In the genomic region with DNA sequence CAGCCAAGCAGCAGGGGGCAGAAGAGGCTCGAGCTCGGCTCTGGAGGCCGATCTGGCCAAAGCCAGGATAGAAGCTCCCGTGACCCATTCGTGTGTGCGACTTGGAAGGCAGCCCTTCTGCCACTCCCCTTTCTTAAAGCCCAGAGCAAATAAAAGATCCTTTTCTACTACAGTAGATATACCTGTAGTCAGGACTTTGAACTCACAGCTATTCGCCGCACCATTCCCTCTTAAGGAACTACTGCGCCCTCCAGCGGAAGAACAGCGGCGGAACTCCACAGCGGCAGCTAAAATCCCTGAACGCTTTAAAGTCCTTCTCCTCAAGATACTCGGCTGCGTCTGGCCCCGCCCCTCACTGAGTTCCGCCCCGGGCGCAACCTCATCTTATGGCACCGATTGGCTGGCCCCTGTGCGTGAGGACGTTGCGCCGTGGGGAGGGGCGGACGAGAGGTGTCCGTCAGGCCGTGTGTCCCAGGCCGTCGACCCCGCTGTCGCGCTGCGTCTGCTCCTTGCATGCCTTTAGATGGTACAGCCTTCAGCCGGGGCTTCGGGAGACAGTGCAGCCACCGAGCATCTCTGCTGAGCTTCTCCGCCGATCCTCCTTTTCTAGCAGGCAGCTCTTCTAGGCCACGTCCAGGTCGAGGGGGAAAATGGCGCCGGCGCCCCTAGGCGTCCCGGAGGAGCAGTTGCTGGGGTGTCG, we compare ENCODE assay signal across 8 cellular contexts. TPM values are rescaled to one million over a fixed set of nuclear protein-coding genes. Genes with fewer than 3 reads are reported as not detected.
DNase-seq lines count a peak whose midpoint lies in the region; ATAC-seq and TF ChIP-seq lines count a peak whose summit lies in the region.

A gene with protein sequence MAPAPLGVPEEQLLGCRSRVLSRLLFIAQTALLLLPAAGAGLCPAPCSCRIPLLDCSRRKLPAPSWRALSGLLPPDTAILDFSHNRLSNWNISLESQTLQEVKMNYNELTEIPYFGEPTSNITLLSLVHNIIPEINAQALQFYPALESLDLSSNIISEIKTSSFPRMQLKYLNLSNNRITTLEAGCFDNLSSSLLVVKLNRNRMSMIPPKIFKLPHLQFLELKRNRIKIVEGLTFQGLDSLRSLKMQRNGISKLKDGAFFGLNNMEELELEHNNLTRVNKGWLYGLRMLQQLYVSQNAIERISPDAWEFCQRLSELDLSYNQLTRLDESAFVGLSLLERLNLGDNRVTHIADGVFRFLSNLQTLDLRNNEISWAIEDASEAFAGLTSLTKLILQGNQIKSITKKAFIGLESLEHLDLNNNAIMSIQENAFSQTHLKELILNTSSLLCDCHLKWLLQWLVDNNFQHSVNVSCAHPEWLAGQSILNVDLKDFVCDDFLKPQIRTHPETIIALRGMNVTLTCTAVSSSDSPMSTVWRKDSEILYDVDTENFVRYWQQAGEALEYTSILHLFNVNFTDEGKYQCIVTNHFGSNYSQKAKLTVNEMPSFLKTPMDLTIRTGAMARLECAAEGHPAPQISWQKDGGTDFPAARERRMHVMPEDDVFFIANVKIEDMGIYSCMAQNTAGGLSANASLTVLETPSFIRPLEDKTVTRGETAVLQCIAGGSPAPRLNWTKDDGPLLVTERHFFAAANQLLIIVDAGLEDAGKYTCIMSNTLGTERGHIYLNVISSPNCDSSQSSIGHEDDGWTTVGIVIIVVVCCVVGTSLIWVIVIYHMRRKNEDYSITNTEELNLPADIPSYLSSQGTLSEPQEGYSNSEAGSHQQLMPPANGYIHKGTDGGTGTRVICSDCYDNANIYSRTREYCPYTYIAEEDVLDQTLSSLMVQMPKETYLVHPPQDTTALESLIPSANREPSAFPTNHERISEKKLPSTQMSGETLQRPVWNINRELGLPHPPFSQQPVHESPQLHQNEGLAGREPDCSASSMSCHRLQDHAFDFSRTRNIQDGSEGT (plus strand): TSS at position 442 of the 700 bp plus-strand sequence. CDS start 209 bp downstream, at position 651.

- peak within 1 kb of the TSS; percentile 76 to 92 for H3K27ac ChIP-seq in testis

- peak within 1 kb of the TSS; percentile 85 to 86 for H3K4me3 ChIP-seq in testis

- peaks cover 12 to 15% of the 10 kb centered on the region in 2 donors for H3K36me3 Mint-ChIP-seq in activated naive CD4-positive, alpha-beta T cell treated with anti-CD3 and anti-CD28 coated beads, Interleukin-2, amount 50 U/mL, for 72 hours

- intact Hi-C loops in testis (cut with DNase I; ENCODE audit: low total_unique reads) = no loop called here

- H3K36me3 ChIP-seq in testis (ENCODE audit: low read depth, missing control alignments) = no peaks in the 10 kb centered on the region

- WGBS in testis, 2 donors = 0 to 1% methylated on average over 16 to 35 of the region's 48 CpGs

- H3K9me3 ChIP-seq in testis = no peaks in the 10 kb centered on the region

- H3K27ac Mint-ChIP-seq in activated naive CD4-positive, alpha-beta T cell treated with anti-CD3 and anti-CD28 coated beads, Interleukin-2, amount 50 U/mL, for 72 hours = peak within 1 kb of the TSS; percentile 98 to 99

- no peaks in the 10 kb centered on the region for H3K27me3 ChIP-seq in testis

- peaks cover 8% of the 10 kb centered on the region for H3K4me1 ChIP-seq in testis

- peak; percentile 94 for TF ChIP-seq POLR2A in GM10847 (IDR thresholded peaks at IDR 0.05; ENCODE audit: extremely low read depth, insufficient read length)
- peak; percentile 86 for TF ChIP-seq POLR2A in testis (IDR thresholded peaks at IDR 0.05)

- ATAC-seq in HG02610 (IDR thresholded peaks at IDR 0.05; ENCODE audit: unreplicated experiment) (peak; percentile 98), SK-N-SH treated with all-trans-retinoic acid at 6 μM for 48 hours (peak; percentile 98), omental fat pad (ENCODE audit: low FRiP score) (peak; percentile 100)
- peak; percentile 98 to 99 for ATAC-seq in activated naive CD4-positive, alpha-beta T cell treated with anti-CD3 and anti-CD28 coated beads, Interleukin-2, amount 50 U/mL, for 72 hours

- DNase-seq in NCI-H1092 (lab: John Stamatoyannopoulos, UW) (peak; percentile 94), glomerular visceral epithelial cell (ENCODE audit: extremely low spot score) (peak; percentile 98), omental fat pad (ENCODE audit: low spot score) (peak; percentile 95), testis (peak; percentile 100)
- peak; percentile 96 to 97 for DNase-seq in activated naive CD4-positive, alpha-beta T cell treated with anti-CD3 and anti-CD28 coated beads, Interleukin-2, amount 50 U/mL, for 72 hours (ENCODE audit: low spot score in 2 of 2)

- peak in 2 of 3 donors; percentile 58 to 62 for TF ChIP-seq CTCF in omental fat pad (IDR thresholded peaks at IDR 0.05)
- TF ChIP-seq CTCF in testis (IDR thresholded peaks at IDR 0.05) = peak; percentile 72 to 82 (median 72)

- H3K9me3 Mint-ChIP-seq in activated naive CD4-positive, alpha-beta T cell treated with anti-CD3 and anti-CD28 coated beads, Interleukin-2, amount 50 U/mL, for 72 hours = no peaks in the 10 kb centered on the region

TF ChIP-seq in SK-N-SH treated with all-trans-retinoic acid at 6 μM for 48 hours, 23 proteins besides CTCF, POLR2A, EP300 and RAD21:
- TF ChIP-seq ZNF70 (CRISPR knock-in tag; IDR thresholded peaks at IDR 0.05) = no peak
- TF ChIP-seq, protein P1, sequence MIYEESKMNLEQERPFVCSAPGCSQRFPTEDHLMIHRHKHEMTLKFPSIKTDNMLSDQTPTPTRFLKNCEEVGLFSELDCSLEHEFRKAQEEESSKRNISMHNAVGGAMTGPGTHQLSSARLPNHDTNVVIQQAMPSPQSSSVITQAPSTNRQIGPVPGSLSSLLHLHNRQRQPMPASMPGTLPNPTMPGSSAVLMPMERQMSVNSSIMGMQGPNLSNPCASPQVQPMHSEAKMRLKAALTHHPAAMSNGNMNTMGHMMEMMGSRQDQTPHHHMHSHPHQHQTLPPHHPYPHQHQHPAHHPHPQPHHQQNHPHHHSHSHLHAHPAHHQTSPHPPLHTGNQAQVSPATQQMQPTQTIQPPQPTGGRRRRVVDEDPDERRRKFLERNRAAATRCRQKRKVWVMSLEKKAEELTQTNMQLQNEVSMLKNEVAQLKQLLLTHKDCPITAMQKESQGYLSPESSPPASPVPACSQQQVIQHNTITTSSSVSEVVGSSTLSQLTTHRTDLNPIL (CRISPR knock-in tag; IDR thresholded peaks at IDR 0.05; ENCODE audit: low read depth) = no peak
- TF ChIP-seq, protein P2, sequence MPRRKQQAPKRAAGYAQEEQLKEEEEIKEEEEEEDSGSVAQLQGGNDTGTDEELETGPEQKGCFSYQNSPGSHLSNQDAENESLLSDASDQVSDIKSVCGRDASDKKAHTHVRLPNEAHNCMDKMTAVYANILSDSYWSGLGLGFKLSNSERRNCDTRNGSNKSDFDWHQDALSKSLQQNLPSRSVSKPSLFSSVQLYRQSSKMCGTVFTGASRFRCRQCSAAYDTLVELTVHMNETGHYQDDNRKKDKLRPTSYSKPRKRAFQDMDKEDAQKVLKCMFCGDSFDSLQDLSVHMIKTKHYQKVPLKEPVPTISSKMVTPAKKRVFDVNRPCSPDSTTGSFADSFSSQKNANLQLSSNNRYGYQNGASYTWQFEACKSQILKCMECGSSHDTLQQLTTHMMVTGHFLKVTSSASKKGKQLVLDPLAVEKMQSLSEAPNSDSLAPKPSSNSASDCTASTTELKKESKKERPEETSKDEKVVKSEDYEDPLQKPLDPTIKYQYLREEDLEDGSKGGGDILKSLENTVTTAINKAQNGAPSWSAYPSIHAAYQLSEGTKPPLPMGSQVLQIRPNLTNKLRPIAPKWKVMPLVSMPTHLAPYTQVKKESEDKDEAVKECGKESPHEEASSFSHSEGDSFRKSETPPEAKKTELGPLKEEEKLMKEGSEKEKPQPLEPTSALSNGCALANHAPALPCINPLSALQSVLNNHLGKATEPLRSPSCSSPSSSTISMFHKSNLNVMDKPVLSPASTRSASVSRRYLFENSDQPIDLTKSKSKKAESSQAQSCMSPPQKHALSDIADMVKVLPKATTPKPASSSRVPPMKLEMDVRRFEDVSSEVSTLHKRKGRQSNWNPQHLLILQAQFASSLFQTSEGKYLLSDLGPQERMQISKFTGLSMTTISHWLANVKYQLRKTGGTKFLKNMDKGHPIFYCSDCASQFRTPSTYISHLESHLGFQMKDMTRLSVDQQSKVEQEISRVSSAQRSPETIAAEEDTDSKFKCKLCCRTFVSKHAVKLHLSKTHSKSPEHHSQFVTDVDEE (CRISPR knock-in tag; IDR thresholded peaks at IDR 0.05) = no peak; the same call in 1 of the 2 replicates
- TF ChIP-seq GLIS3 (CRISPR knock-in tag; IDR thresholded peaks at IDR 0.05) = 0 out of 2 replicates have a peak, but pooled peaks have one; percentile 27
- TF ChIP-seq, protein P3, sequence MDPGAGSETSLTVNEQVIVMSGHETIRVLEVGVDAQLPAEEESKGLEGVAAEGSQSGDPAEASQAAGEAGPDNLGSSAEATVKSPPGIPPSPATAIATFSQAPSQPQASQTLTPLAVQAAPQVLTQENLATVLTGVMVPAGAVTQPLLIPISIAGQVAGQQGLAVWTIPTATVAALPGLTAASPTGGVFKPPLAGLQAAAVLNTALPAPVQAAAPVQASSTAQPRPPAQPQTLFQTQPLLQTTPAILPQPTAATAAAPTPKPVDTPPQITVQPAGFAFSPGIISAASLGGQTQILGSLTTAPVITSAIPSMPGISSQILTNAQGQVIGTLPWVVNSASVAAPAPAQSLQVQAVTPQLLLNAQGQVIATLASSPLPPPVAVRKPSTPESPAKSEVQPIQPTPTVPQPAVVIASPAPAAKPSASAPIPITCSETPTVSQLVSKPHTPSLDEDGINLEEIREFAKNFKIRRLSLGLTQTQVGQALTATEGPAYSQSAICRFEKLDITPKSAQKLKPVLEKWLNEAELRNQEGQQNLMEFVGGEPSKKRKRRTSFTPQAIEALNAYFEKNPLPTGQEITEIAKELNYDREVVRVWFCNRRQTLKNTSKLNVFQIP (CRISPR knock-in tag; IDR thresholded peaks at IDR 0.05; ENCODE audit: borderline replicate concordance, low read depth) = no peak
- no peak for TF ChIP-seq ISL1 (CRISPR knock-in tag; IDR thresholded peaks at IDR 0.05)
- no peak for TF ChIP-seq ZC3H10 (CRISPR knock-in tag; IDR thresholded peaks at IDR 0.05)

RNA-seq across cellular contexts. Expression of the gene that starts here (rescaled TPM):
- total RNA-seq in activated naive CD4-positive, alpha-beta T cell treated with anti-CD3 and anti-CD28 coated beads, Interleukin-2, amount 50 U/mL, for 72 hours = 10 to 100 TPM; 12.5 to 14.0 TPM
- 10 to 100 TPM; 11.9 to 24.6 (median 16.1) TPM for total RNA-seq in omental fat pad
- total RNA-seq in testis = 10 to 100 TPM; 26.0 to 27.7 TPM
- polyA plus RNA-seq in testis (ENCODE audit: insufficient read depth, low read depth, low replicate concordance) = 10.6 TPM

Comparison
In these comparisons a context has a peak if more than half of its experiments do, and no peak if none do; other contexts are left out.
1. Peak in every context shown above with its lines: DNase-seq, ATAC-seq, H3K4me3 ChIP-seq and H3K27ac ChIP-seq.